ENCODE assay signal across 14 cellular contexts in the genomic region with DNA sequence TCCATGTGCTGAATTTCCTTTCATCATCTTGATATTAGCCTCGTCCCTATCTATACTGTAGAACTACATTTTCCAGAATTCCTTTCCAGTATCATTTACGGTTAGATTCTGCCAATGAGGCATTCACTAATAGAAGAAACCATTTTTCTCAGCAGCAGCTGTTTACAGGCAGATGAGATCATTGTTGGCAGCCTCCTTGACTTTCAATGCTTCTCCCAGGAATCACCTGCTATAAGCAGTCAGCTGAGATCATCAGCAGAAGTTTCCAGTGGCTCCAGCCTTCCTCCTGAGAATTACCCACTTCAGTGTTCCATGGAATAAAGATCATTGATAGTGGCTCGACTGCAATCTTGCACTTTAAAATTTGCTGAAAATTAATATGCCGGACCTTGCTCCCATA.
DNase-seq lines count a peak whose midpoint lies in the region; ATAC-seq and TF ChIP-seq lines count a peak whose summit lies in the region.
"Had no signal": no experiment of that assay in that cellular context is flagged by ENCODE, and none has a peak within 500 bp of the region (broad histone marks: within the 10 kb centered on the region; RNA-seq: fewer than 3 reads in every experiment).

No MANE protein-coding gene starts in this region.

- H3K36me3 Mint-ChIP-seq in effector memory CD8-positive, alpha-beta T cell (ENCODE audit: insufficient read depth) = no peaks in the 10 kb centered on the region
- no peaks in the 10 kb centered on the region for H3K36me3 Mint-ChIP-seq in Calu3 (ENCODE audit: insufficient read depth, unreplicated experiment)

- WGBS in stomach, 5 donors = 67 to 76% (median 72%) methylated on average over 4 of the region's 4 CpGs

- no peak overlapping the region for H3K27ac Mint-ChIP-seq in effector memory CD8-positive, alpha-beta T cell
- no peak overlapping the region for H3K27ac Mint-ChIP-seq in Calu3 (ENCODE audit: unreplicated experiment)
- H3K27ac Mint-ChIP-seq: activated naive CD8-positive, alpha-beta T cell treated with anti-CD3 and anti-CD28 coated beads, Interleukin-2, amount 10 ng/mL, durations not matched to agents 7 days and 5 days had no signal

- CTCF ChIA-PET in Calu3 (lab: Charles Lee) = no interaction called here

- H3K4me3 ChIP-seq in fibroblast of villous mesenchyme (ENCODE audit: low read depth, low read length) = no peak overlapping the region
- no peak overlapping the region for H3K4me3 ChIP-seq in stomach
- H3K4me3 ChIP-seq: gastroesophageal sphincter, prostate gland had no signal

- no peaks in the 10 kb centered on the region for H3K36me3 ChIP-seq in stomach
- H3K36me3 ChIP-seq: gastroesophageal sphincter, prostate gland had no signal

- H3K4me1 Mint-ChIP-seq in effector memory CD8-positive, alpha-beta T cell (ENCODE audit: low read depth in 2 of 2) = no peaks in the 10 kb centered on the region
- no peaks in the 10 kb centered on the region for H3K4me1 Mint-ChIP-seq in Calu3 (ENCODE audit: low read depth, unreplicated experiment)
- H3K4me1 Mint-ChIP-seq: activated naive CD8-positive, alpha-beta T cell treated with anti-CD3 and anti-CD28 coated beads, Interleukin-2, amount 10 ng/mL, durations not matched to agents 7 days and 5 days had no signal

- TF ChIP-seq CTCF in fibroblast of villous mesenchyme (IDR thresholded peaks at IDR 0.05; ENCODE audit: insufficient read depth, low read depth, low read length) = no peak
- no peak for TF ChIP-seq CTCF in stomach (IDR thresholded peaks at IDR 0.05)
- no peak for TF ChIP-seq CTCF in Calu3 (IDR thresholded peaks at IDR 0.05; ENCODE audit: unreplicated experiment)

- H3K27me3 ChIP-seq in stomach = no peaks in the 10 kb centered on the region
- H3K27me3 ChIP-seq: gastroesophageal sphincter had no signal

- no peaks in the 10 kb centered on the region for H3K27me3 Mint-ChIP-seq in effector memory CD8-positive, alpha-beta T cell
- H3K27me3 Mint-ChIP-seq in Calu3 (ENCODE audit: unreplicated experiment) = no peaks in the 10 kb centered on the region
- H3K27me3 Mint-ChIP-seq: activated naive CD8-positive, alpha-beta T cell treated with anti-CD3 and anti-CD28 coated beads, Interleukin-2, amount 10 ng/mL, durations not matched to agents 7 days and 5 days had no signal

- peaks cover 0 to 7% of the 10 kb centered on the region in 2 donors for H3K9me3 Mint-ChIP-seq in effector memory CD8-positive, alpha-beta T cell
- H3K9me3 Mint-ChIP-seq in Calu3 (ENCODE audit: low read depth, unreplicated experiment) = no peaks in the 10 kb centered on the region

- no peak for ATAC-seq in effector memory CD8-positive, alpha-beta T cell (replicated peaks)
- no peak for ATAC-seq in GM19023 (IDR thresholded peaks at IDR 0.05; ENCODE audit: unreplicated experiment)
- ATAC-seq: gastroesophageal sphincter had no signal

- H3K9me3 ChIP-seq in stomach = peaks cover 0 to 15% (median 6%) of the 10 kb centered on the region in 4 donors
- H3K9me3 ChIP-seq: prostate gland had no signal

- TF ChIP-seq POLR2A in stomach (IDR thresholded peaks at IDR 0.05) = no peak

- TF ChIP-seq EP300 in stomach (IDR thresholded peaks at IDR 0.05) = no peak

- intact Hi-C loops in stomach (cut with DNase I; ENCODE audit: low total_unique reads) = no loop called here
- intact Hi-C loops in Calu3 (cut with micrococcal nuclease; ENCODE audit: unreplicated experiment) = no loop called here

- no peak overlapping the region for H3K27ac ChIP-seq in stomach
- H3K27ac ChIP-seq: gastroesophageal sphincter, prostate gland had no signal

- no peak overlapping the region for H3K4me3 Mint-ChIP-seq in effector memory CD8-positive, alpha-beta T cell
- H3K4me3 Mint-ChIP-seq in Calu3 (ENCODE audit: low read depth, unreplicated experiment) = no peak overlapping the region
- H3K4me3 Mint-ChIP-seq: activated naive CD8-positive, alpha-beta T cell treated with anti-CD3 and anti-CD28 coated beads, Interleukin-2, amount 10 ng/mL, durations not matched to agents 7 days and 5 days had no signal

- peak; percentile 83 for DNase-seq in DMS 273 (lab: John Stamatoyannopoulos, UW; ENCODE audit: unreplicated experiment)
- DNase-seq in NCI-H1105 treated with DMSO at 0.1 percent for 48 hours (lab: John Stamatoyannopoulos, UW) = peak; percentile 66
- DNase-seq in RPMI7951 (ENCODE audit: low read depth) = peak; percentile 5
- peak; percentile 2 for DNase-seq in fibroblast of villous mesenchyme (ENCODE audit: low read depth)
- DNase-seq in effector memory CD8-positive, alpha-beta T cell = no peak
- DNase-seq in stomach = no peak
- no peak for DNase-seq in Calu3
- DNase-seq: activated naive CD8-positive, alpha-beta T cell treated with anti-CD3 and anti-CD28 coated beads, Interleukin-2, amount 10 ng/mL, durations not matched to agents 7 days and 5 days; DMS79 treated with DMSO at 0.1 percent for 48 hours; kidney glomerular epithelial cell; stimulated activated CD4-positive, alpha-beta T cell treated with anti-CD3 and anti-CD28 coated beads, Interleukin-1b, Interleukin-23, amount 100 ng/mL, for 48 hours had no signal

- no TSS peak for BruUV-seq in Calu3 (replicated peaks; lab: Mats Ljungman, UMichigan)

- H3K4me1 ChIP-seq in stomach = no peaks in the 10 kb centered on the region
- H3K4me1 ChIP-seq: gastroesophageal sphincter, prostate gland had no signal

Comparison
In these comparisons a context has a peak if more than half of its experiments do, and no peak if none do; other contexts are left out.
1. DNase-seq: peak in DMS 273 (single experiment), NCI-H1105 treated with DMSO at 0.1 percent for 48 hours (single experiment), RPMI7951 (single experiment) and fibroblast of villous mesenchyme (single experiment); none in effector memory CD8-positive, alpha-beta T cell (0 of 3), stomach (single experiment) and Calu3 (single experiment).